In genomic region chr9:133991211-133991921, GRCh38 we compare ENCODE assay signal across 7 cellular contexts. TPM values are rescaled to one million over a fixed set of nuclear protein-coding genes. Genes with fewer than 3 reads are reported as not detected.
DNase-seq lines count a peak whose midpoint lies in the region; ATAC-seq lines count a peak whose summit lies in the region.

No MANE protein-coding gene starts in this region.

- no peaks in the 10 kb centered on the region for H3K4me1 Mint-ChIP-seq in activated T-helper 1 cell treated with anti-CD3 and anti-CD28 coated beads, Interleukin-12 subunit alpha, Interleukin-12 subunit beta, Interleukin-2, Interleukin-4 antibody, amounts not matched to agents 30 ng/mL and 10 ng/mL and 1 ng/mL, durations not matched to agents 14 hours and 24 hours and 36 hours (ENCODE audit: low read depth)
- peaks cover 38 to 71% of the 10 kb centered on the region in 2 donors for H3K4me1 Mint-ChIP-seq in stimulated activated naive B cell treated with anti-CD40 and anti-IgM and Interleukin-4, amounts not matched to agents 10 μg/mL and 1 μg/mL and 100 μg/mL, for 72 hours

- intact Hi-C loops in activated T-helper 1 cell treated with anti-CD3 and anti-CD28 coated beads, Interleukin-12 subunit alpha, Interleukin-12 subunit beta, Interleukin-2, Interleukin-4 antibody, amounts not matched to agents 30 ng/mL and 10 ng/mL and 1 ng/mL, durations not matched to agents 14 hours and 24 hours and 36 hours (cut with micrococcal nuclease), result loop anchor here (5.0 kb wide), 1 partner anchor 574 kb away; the partner anchor contains the start of gene REXO4

- peak overlapping the region; percentile 54 for H3K4me3 Mint-ChIP-seq in activated T-helper 1 cell treated with anti-CD3 and anti-CD28 coated beads, Interleukin-12 subunit alpha, Interleukin-12 subunit beta, Interleukin-2, Interleukin-4 antibody, amounts not matched to agents 30 ng/mL and 10 ng/mL and 1 ng/mL, durations not matched to agents 14 hours and 24 hours and 36 hours
- H3K4me3 Mint-ChIP-seq in stimulated activated naive B cell treated with anti-CD40 and anti-IgM and Interleukin-4, amounts not matched to agents 10 μg/mL and 1 μg/mL and 100 μg/mL, for 72 hours, result peak overlapping the region; percentile 90 to 94

- H3K9ac ChIP-seq in iPS-15b (ENCODE audit: low read depth, low read length), result peak overlapping the region; percentile 16

- no peaks in the 10 kb centered on the region for H3K9me3 Mint-ChIP-seq in activated T-helper 1 cell treated with anti-CD3 and anti-CD28 coated beads, Interleukin-12 subunit alpha, Interleukin-12 subunit beta, Interleukin-2, Interleukin-4 antibody, amounts not matched to agents 30 ng/mL and 10 ng/mL and 1 ng/mL, durations not matched to agents 14 hours and 24 hours and 36 hours
- H3K9me3 Mint-ChIP-seq in stimulated activated naive B cell treated with anti-CD40 and anti-IgM and Interleukin-4, amounts not matched to agents 10 μg/mL and 1 μg/mL and 100 μg/mL, for 72 hours, result no peaks in the 10 kb centered on the region

- no peak overlapping the region for H3K27ac Mint-ChIP-seq in activated T-helper 1 cell treated with anti-CD3 and anti-CD28 coated beads, Interleukin-12 subunit alpha, Interleukin-12 subunit beta, Interleukin-2, Interleukin-4 antibody, amounts not matched to agents 30 ng/mL and 10 ng/mL and 1 ng/mL, durations not matched to agents 14 hours and 24 hours and 36 hours
- H3K27ac Mint-ChIP-seq in stimulated activated naive B cell treated with anti-CD40 and anti-IgM and Interleukin-4, amounts not matched to agents 10 μg/mL and 1 μg/mL and 100 μg/mL, for 72 hours, result peak overlapping the region; percentile 81

- H3K36me3 ChIP-seq in iPS-15b (ENCODE audit: control insufficient read depth, insufficient read depth, low read length), result no peaks in the 10 kb centered on the region

- H3K4me1 ChIP-seq in iPS-15b (ENCODE audit: control insufficient read depth, insufficient read depth, low read length), result peaks cover 2% of the 10 kb centered on the region

- H3K4me3 ChIP-seq in iPS-15b (ENCODE audit: low read depth, low read length), result peak overlapping the region; percentile 76

- no peaks in the 10 kb centered on the region for H3K27me3 ChIP-seq in iPS-15b (ENCODE audit: control insufficient read depth, insufficient read depth, low read length)

- peaks cover 19% of the 10 kb centered on the region for H3K27me3 Mint-ChIP-seq in activated T-helper 1 cell treated with anti-CD3 and anti-CD28 coated beads, Interleukin-12 subunit alpha, Interleukin-12 subunit beta, Interleukin-2, Interleukin-4 antibody, amounts not matched to agents 30 ng/mL and 10 ng/mL and 1 ng/mL, durations not matched to agents 14 hours and 24 hours and 36 hours (ENCODE audit: insufficient read depth)
- H3K27me3 Mint-ChIP-seq in stimulated activated naive B cell treated with anti-CD40 and anti-IgM and Interleukin-4, amounts not matched to agents 10 μg/mL and 1 μg/mL and 100 μg/mL, for 72 hours, result no peaks in the 10 kb centered on the region

- no peak for DNase-seq in activated T-helper 1 cell treated with anti-CD3 and anti-CD28 coated beads, Interleukin-12 subunit alpha, Interleukin-12 subunit beta, Interleukin-2, Interleukin-4 antibody, amounts not matched to agents 30 ng/mL and 10 ng/mL and 1 ng/mL, durations not matched to agents 14 hours and 24 hours and 36 hours (ENCODE audit: low spot score)
- no peak for DNase-seq in stimulated activated naive B cell treated with anti-CD40 and anti-IgM and Interleukin-4, amounts not matched to agents 10 μg/mL and 1 μg/mL and 100 μg/mL, for 72 hours
- DNase-seq in DMS79 treated with DMSO at 0.1 percent for 48 hours (lab: John Stamatoyannopoulos, UW), result no peak

- no peaks in the 10 kb centered on the region for H3K9me3 ChIP-seq in iPS-15b (ENCODE audit: control insufficient read depth, insufficient read depth, low read length)

- ATAC-seq in GM18907 (IDR thresholded peaks at IDR 0.05; ENCODE audit: unreplicated experiment) (peak; percentile 17), HG03045 (IDR thresholded peaks at IDR 0.05; ENCODE audit: unreplicated experiment) (peak; percentile 17), GM18868 (IDR thresholded peaks at IDR 0.05; ENCODE audit: unreplicated experiment) (no peak)
- ATAC-seq in stimulated activated naive B cell treated with anti-CD40 and anti-IgM and Interleukin-4, amounts not matched to agents 10 μg/mL and 1 μg/mL and 100 μg/mL, for 72 hours (replicated peaks), result peak; percentile 5 to 11

- H3K36me3 Mint-ChIP-seq in activated T-helper 1 cell treated with anti-CD3 and anti-CD28 coated beads, Interleukin-12 subunit alpha, Interleukin-12 subunit beta, Interleukin-2, Interleukin-4 antibody, amounts not matched to agents 30 ng/mL and 10 ng/mL and 1 ng/mL, durations not matched to agents 14 hours and 24 hours and 36 hours (ENCODE audit: low read depth), result no peaks in the 10 kb centered on the region
- peaks cover 11 to 20% of the 10 kb centered on the region in 2 donors for H3K36me3 Mint-ChIP-seq in stimulated activated naive B cell treated with anti-CD40 and anti-IgM and Interleukin-4, amounts not matched to agents 10 μg/mL and 1 μg/mL and 100 μg/mL, for 72 hours

RNA-seq across cellular contexts. Expression of gene VAV2, which starts 0.8 kb away (rescaled TPM):
- 5.4 and 5.8 TPM in 2 replicates for total RNA-seq in activated T-helper 1 cell treated with anti-CD3 and anti-CD28 coated beads, Interleukin-12 subunit alpha, Interleukin-12 subunit beta, Interleukin-2, Interleukin-4 antibody, amounts not matched to agents 30 ng/mL and 10 ng/mL and 1 ng/mL, durations not matched to agents 14 hours and 24 hours and 36 hours

RNA-seq across cellular contexts. Expression of gene BRD3OS, which starts 33.9 kb away (rescaled TPM):
- total RNA-seq in activated T-helper 1 cell treated with anti-CD3 and anti-CD28 coated beads, Interleukin-12 subunit alpha, Interleukin-12 subunit beta, Interleukin-2, Interleukin-4 antibody, amounts not matched to agents 30 ng/mL and 10 ng/mL and 1 ng/mL, durations not matched to agents 14 hours and 24 hours and 36 hours, result 12.3 and 14.5 TPM in 2 replicates
